In the genomic region with DNA sequence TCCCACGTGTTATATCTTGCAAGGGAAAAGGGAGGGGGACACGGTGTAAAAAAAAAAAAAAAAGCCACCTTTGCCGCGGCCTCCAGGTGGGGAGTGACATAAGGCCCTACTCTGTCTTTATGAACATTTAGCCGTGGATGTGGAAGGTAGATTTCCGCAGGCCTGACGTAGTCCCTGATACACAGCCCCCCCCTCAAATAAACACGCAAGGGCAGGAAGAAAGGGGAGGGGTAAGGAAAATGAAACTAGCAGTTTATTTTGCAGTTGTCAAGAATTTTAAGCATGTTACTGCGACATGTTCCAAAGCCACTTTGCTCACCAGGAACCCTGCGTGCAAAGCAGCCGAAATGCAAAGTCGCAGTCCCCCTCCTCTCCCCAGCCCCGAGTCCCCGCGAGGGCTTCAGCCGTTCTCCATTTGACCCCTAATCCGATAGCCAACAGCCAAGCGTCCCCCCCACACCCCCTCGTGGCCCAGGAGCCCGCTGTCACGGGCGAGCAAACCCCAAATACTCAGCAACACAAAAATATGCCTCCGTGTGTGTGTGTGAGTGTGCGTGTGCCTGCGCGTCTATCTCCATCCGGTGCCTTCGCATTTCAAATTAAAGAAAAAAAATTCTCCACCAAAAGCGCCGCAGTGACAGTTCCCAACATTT, we compare ENCODE assay signal across 8 cellular contexts. TPM values are rescaled to one million over a fixed set of nuclear protein-coding genes. Genes with fewer than 3 reads are reported as not detected.
DNase-seq lines count a peak whose midpoint lies in the region; ATAC-seq and TF ChIP-seq lines count a peak whose summit lies in the region.

No MANE protein-coding gene starts in this region.

- H3K4me1 Mint-ChIP-seq in naive thymus-derived CD8-positive, alpha-beta T cell = peaks cover 20 to 63% (median 53%) of the 10 kb centered on the region in 4 donors

- POLR2A ChIA-PET in naive thymus-derived CD8-positive, alpha-beta T cell (lab: Charles Lee) = interaction anchor here (0.6 to 9.0 kb wide), 17 partner anchors 8 to 1032 kb away, joined by 3 to 152 read pairs (median 4); partner anchors contain the start of gene CBX8

- peak; percentile 15 to 22 for ATAC-seq in naive thymus-derived CD8-positive, alpha-beta T cell

- TF ChIP-seq CTCF in GM06990 (IDR thresholded peaks at IDR 0.05; ENCODE audit: insufficient read depth, low read length, poor library complexity, severe bottlenecking) (no peak), coronary artery (IDR thresholded peaks at IDR 0.05) (no peak)

- H3K4me3 ChIP-seq in GM06990 (replicated peaks; ENCODE audit: low read depth, low read length) (peak overlapping the region; percentile 79), coronary artery (peak overlapping the region; percentile 96)

- H3K4me3 Mint-ChIP-seq in naive thymus-derived CD8-positive, alpha-beta T cell = peak overlapping the region; percentile 94 to 100 (median 97)

- H3K9me3 Mint-ChIP-seq in naive thymus-derived CD8-positive, alpha-beta T cell = peaks cover 0 to 2% (median 0%) of the 10 kb centered on the region in 9 donors

- peaks cover 3 to 28% (median 10%) of the 10 kb centered on the region in 5 donors for H3K27me3 Mint-ChIP-seq in naive thymus-derived CD8-positive, alpha-beta T cell

- H3K27ac ChIP-seq in coronary artery = peak overlapping the region; percentile 83 to 99

- peak overlapping the region; percentile 95 to 99 (median 98) for H3K27ac Mint-ChIP-seq in naive thymus-derived CD8-positive, alpha-beta T cell

- peaks cover 6% of the 10 kb centered on the region for H3K36me3 ChIP-seq in GM06990 (ENCODE audit: control insufficient read depth, insufficient read depth, low read length)

- H3K27me3 ChIP-seq in GM06990 (replicated peaks; ENCODE audit: control insufficient read depth, insufficient read depth, low read length) = no peaks in the 10 kb centered on the region; the same call in 1 of the 2 replicates

- DNase-seq in GM06990 (ENCODE audit: extremely low read depth, insufficient read length) (peak; percentile 55), RPMI8226 (peak; percentile 47), coronary artery (ENCODE audit: low spot score) (no peak), NCI-H226 (no peak), NCI-H345 treated with DMSO at 0.1 percent for 48 hours (lab: John Stamatoyannopoulos, UW; ENCODE audit: unreplicated experiment) (no peak), DMS153 treated with DMSO at 0.1 percent for 48 hours (lab: John Stamatoyannopoulos, UW; ENCODE audit: unreplicated experiment) (no peak), retina (no peak)
- DNase-seq in naive thymus-derived CD8-positive, alpha-beta T cell = peak in 8 of 10 donors; percentile 20 to 82 (median 54)

- H3K36me3 Mint-ChIP-seq in naive thymus-derived CD8-positive, alpha-beta T cell = peaks cover 0 to 24% (median 7%) of the 10 kb centered on the region in 3 donors

RNA-seq across cellular contexts. Expression of gene CBX4, which starts 1.2 kb away (rescaled TPM):
- total RNA-seq in naive thymus-derived CD8-positive, alpha-beta T cell = 10 to 100 TPM; 78.6 to 80.7 TPM
- polyA plus RNA-seq in naive thymus-derived CD8-positive, alpha-beta T cell = 10 to 100 TPM in 1 of 3 donors, 1 to 10 TPM in 2; 4.3 to 16.0 (median 9.3) TPM

RNA-seq across cellular contexts. Expression of gene CBX8, which starts 41.1 kb away (rescaled TPM):
- 1 to 10 TPM; 2.0 to 2.4 TPM for total RNA-seq in naive thymus-derived CD8-positive, alpha-beta T cell
- 1 to 10 TPM in 1 of 3 donors, under 1 TPM in 2; 0.13 to 1.4 (median 0.77) TPM for polyA plus RNA-seq in naive thymus-derived CD8-positive, alpha-beta T cell

Comparison
In these comparisons a context has a peak if more than half of its experiments do, and no peak if none do; other contexts are left out.
1. DNase-seq: peak in GM06990 (single experiment), RPMI8226 (single experiment) and naive thymus-derived CD8-positive, alpha-beta T cell (8 of 10); none in coronary artery (single experiment), NCI-H226 (single experiment), NCI-H345 treated with DMSO at 0.1 percent for 48 hours (single experiment), DMS153 treated with DMSO at 0.1 percent for 48 hours (single experiment) and retina (single experiment).